Comparison of ENCODE assay signal across 9 cellular contexts in genomic region chr12:108826115-108826806, GRCh38. TPM values are rescaled to one million over a fixed set of nuclear protein-coding genes. Genes with fewer than 3 reads are reported as not detected.
A peak's percentile ranks its signal among the peaks of the same experiment; 100 is the strongest.
DNase-seq lines count a peak whose midpoint lies in the region; ATAC-seq and TF ChIP-seq lines count a peak whose summit lies in the region.
"Had no signal": no experiment of that assay in that cellular context is flagged by ENCODE, and none has a peak within 500 bp of the region (broad histone marks: within the 10 kb centered on the region; RNA-seq: fewer than 3 reads in every experiment).

No MANE protein-coding gene starts in this region.

- ATAC-seq in left lung (peak; percentile 50), HG02642 (IDR thresholded peaks at IDR 0.05; ENCODE audit: poor library complexity, unreplicated experiment) (no peak)

- peaks cover 39 to 90% of the 10 kb centered on the region in 2 donors for H3K4me1 ChIP-seq in left lung

- no peaks in the 10 kb centered on the region for H3K9me3 ChIP-seq in left lung

- BruUV-seq in Calu3 (replicated peaks; lab: Mats Ljungman, UMichigan): no TSS peak

- no peaks in the 10 kb centered on the region for H3K27me3 Mint-ChIP-seq in Calu3 (ENCODE audit: unreplicated experiment)

- peaks cover 0 to 39% of the 10 kb centered on the region in 2 donors for H3K36me3 ChIP-seq in left lung

- DNase-seq in Calu3 (no peak), LHCN-M2 (ENCODE audit: low read depth) (peak; percentile 97), cardiac fibroblast (ENCODE audit: low read depth in 2 of 2) (peak; percentile 93 to 97), left lung (peak in 1 of 2 donors; percentile 73), substantia nigra (lab: John Stamatoyannopoulos, UW) (peak in 45 of 49 donors; percentile 12 to 77 (median 45)), NCI-H1417 (lab: John Stamatoyannopoulos, UW) (no peak), 8988T (no peak)

- CTCF ChIA-PET in Calu3 (lab: Charles Lee): no interaction called here

- intact Hi-C loops in Calu3 (cut with micrococcal nuclease; ENCODE audit: unreplicated experiment): loop anchor here (10.0 kb wide), 1 partner anchor 129 kb away; no protein-coding TSS in a partner anchor
- intact Hi-C loops in left lung (cut with DNase I): no loop called here

- H3K36me3 Mint-ChIP-seq in Calu3 (ENCODE audit: insufficient read depth, unreplicated experiment): peaks cover 40% of the 10 kb centered on the region

- TF ChIP-seq CTCF in Calu3 (IDR thresholded peaks at IDR 0.05; ENCODE audit: unreplicated experiment) (no peak), cardiac fibroblast (IDR thresholded peaks at IDR 0.05; ENCODE audit: low read depth, low read length) (peak; percentile 17), left lung (IDR thresholded peaks at IDR 0.05) (no peak)

- H3K27ac ChIP-seq in left lung: peak overlapping the region; percentile 82 to 90
- H3K27ac ChIP-seq in substantia nigra (ENCODE audit: low read depth, low read length, poor library complexity, severe bottlenecking): peak overlapping the region; percentile 51

- H3K9me3 Mint-ChIP-seq in Calu3 (ENCODE audit: low read depth, unreplicated experiment): no peaks in the 10 kb centered on the region

- H3K27me3 ChIP-seq in left lung: no peaks in the 10 kb centered on the region

- H3K4me1 Mint-ChIP-seq in Calu3 (ENCODE audit: low read depth, unreplicated experiment): peaks cover 39% of the 10 kb centered on the region

- peak overlapping the region; percentile 47 for H3K27ac Mint-ChIP-seq in Calu3 (ENCODE audit: unreplicated experiment)

- no peak overlapping the region for H3K4me3 Mint-ChIP-seq in Calu3 (ENCODE audit: low read depth, unreplicated experiment)

- peak overlapping the region in 1 of 2 donors; percentile 31 for H3K4me3 ChIP-seq in cardiac fibroblast (replicated peaks in 1 of 2; ENCODE audit: low read depth in 2 of 2, low read length in 2 of 2)
- peak overlapping the region in 1 of 2 donors; percentile 3 for H3K4me3 ChIP-seq in left lung

RNA-seq across cellular contexts. Expression of gene SSH1, which starts 31.1 kb away (rescaled TPM):
- 38.1 and 42.9 TPM in 2 replicates for total RNA-seq in Calu3 (2022)
- 13.9 and 29.4 TPM in 2 replicates for total RNA-seq in LHCN-M2 (2014; rRNA removed)
- polyA plus RNA-seq in LHCN-M2 (2012): 39.9 TPM
- total RNA-seq in left lung: 10 to 100 TPM; 43.5 to 48.8 TPM

RNA-seq across cellular contexts. Expression of gene DAO, which starts 53.6 kb away (rescaled TPM):
- not detected in 2 replicates for total RNA-seq in Calu3 (2022)
- total RNA-seq in LHCN-M2 (2014; rRNA removed): not detected in 2 replicates
- not detected for polyA plus RNA-seq in LHCN-M2 (2012)
- total RNA-seq in left lung: not detected
- total RNA-seq: M059J had no signal

Comparison
In these comparisons a context has a peak if more than half of its experiments do, and no peak if none do; other contexts are left out.
1. DNase-seq: peak in LHCN-M2 (single experiment), cardiac fibroblast (2 of 2) and substantia nigra (45 of 49); none in Calu3 (single experiment), NCI-H1417 (0 of 3) and 8988T (single experiment).